25 cellular contexts compared by ENCODE assay signal in genomic region chr1:185530215-185530614, GRCh38.
"Had no signal": no experiment of that assay in that cellular context is flagged by ENCODE, and none has a peak within 500 bp of the region (broad histone marks: within the 10 kb centered on the region; RNA-seq: fewer than 3 reads in every experiment).

No MANE protein-coding gene starts in this region.

- H3K79me2 ChIP-seq: parathyroid adenoma had no signal

- H3K4me2 ChIP-seq: neural progenitor cell had no signal

- FAIRE-seq: small intestine, urothelium cell line had no signal

- H3K36me3 ChIP-seq: neural progenitor cell, ovary, right lobe of liver, sigmoid colon, stomach, thoracic aorta, thyroid gland, tibial nerve, upper lobe of left lung, vagina had no signal

- H3K27me3 ChIP-seq: ovary, right lobe of liver, sigmoid colon, stomach, thyroid gland, tibial nerve, upper lobe of left lung, vagina had no signal

- ATAC-seq: psoas muscle; right cardiac atrium; right lobe of liver; stimulated activated effector memory CD8-positive, alpha-beta T cell treated with anti-CD3 and anti-CD28 coated beads, Interleukin-12 subunit alpha, Interleukin-12 subunit beta, amount 100 ng/mL, for 72 hours; stimulated activated naive B cell treated with anti-CD40 and anti-IgM and Interleukin-4, amounts not matched to agents 10 μg/mL and 1 μg/mL and 100 μg/mL, for 72 hours had no signal

- H2AFZ ChIP-seq: neural progenitor cell, parathyroid adenoma had no signal

- H3K4me1 ChIP-seq: parathyroid adenoma, psoas muscle, vagina had no signal

- DNase-seq: occipital lobe; ovary; posterior cingulate gyrus; psoas muscle; right cardiac atrium; right lobe of liver; sigmoid colon; stimulated activated CD4-positive, alpha-beta T cell treated with anti-CD3 and anti-CD28 coated beads, Interleukin-15, amount 100 ng/mL, for 24 hours; stimulated activated CD4-positive, alpha-beta T cell treated with anti-CD3 and anti-CD28 coated beads, Interleukin-2, amount 100 ng/mL, for 24 hours; stimulated activated CD4-positive, alpha-beta T cell treated with anti-CD3 and anti-CD28 coated beads, Interleukin-2, amount 100 ng/mL, for 48 hours; stimulated activated CD4-positive, alpha-beta T cell treated with anti-CD3 and anti-CD28 coated beads, Interleukin-4, amount 100 ng/mL, for 24 hours; stimulated activated naive B cell treated with anti-CD40 and anti-IgM and Interleukin-4, amounts not matched to agents 10 μg/mL and 1 μg/mL and 100 μg/mL, for 72 hours; stimulated activated naive CD4-positive, alpha-beta T cell treated with Interleukin-2 at 50 U/mL for 16 hours; stomach; thyroid gland; trophoblast cell; upper lobe of left lung had no signal

- H3K9me3 ChIP-seq: ovary, psoas muscle, right lobe of liver, sigmoid colon, stomach, thoracic aorta, thyroid gland, tibial nerve, upper lobe of left lung, vagina had no signal

- H3K4me3 ChIP-seq: neural progenitor cell, ovary, psoas muscle, right lobe of liver, sigmoid colon, stomach, thoracic aorta, thyroid gland, tibial nerve, upper lobe of left lung, vagina had no signal

- H3K27ac ChIP-seq: neural progenitor cell, ovary, parathyroid adenoma, psoas muscle, right lobe of liver, sigmoid colon, stomach, thoracic aorta, thyroid gland, tibial nerve, upper lobe of left lung, vagina had no signal

- H3K9ac ChIP-seq: neural progenitor cell, parathyroid adenoma had no signal
